In the genomic region with DNA sequence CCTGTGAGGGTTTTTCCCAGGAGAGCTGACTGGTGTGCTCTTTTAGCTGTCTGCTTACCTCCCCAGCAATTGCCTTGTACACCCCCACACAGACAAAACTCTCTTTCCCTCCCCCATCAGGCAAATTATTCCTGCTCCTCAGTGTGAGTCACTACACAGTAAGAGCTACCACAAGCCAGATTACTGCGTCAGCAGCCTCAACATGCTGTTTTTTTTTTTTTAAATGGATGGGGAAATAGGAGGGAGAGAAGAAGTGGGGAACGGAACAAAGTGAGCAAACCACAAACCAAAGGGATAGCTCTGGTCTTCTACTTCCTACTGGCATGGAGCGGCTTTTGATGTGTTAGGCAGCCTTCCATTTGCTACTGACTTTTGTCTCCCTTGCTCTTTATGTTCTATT, we compare ENCODE assay signal across 8 cellular contexts.
DNase-seq lines count a peak whose midpoint lies in the region; ATAC-seq, FAIRE-seq and TF ChIP-seq lines count a peak whose summit lies in the region.

No MANE protein-coding gene starts in this region.

- no peak overlapping the region for H3K27ac ChIP-seq in Panc1 (ENCODE audit: low read length)
- peak overlapping the region; percentile 62 for H3K27ac ChIP-seq in fibroblast of lung (ENCODE audit: insufficient read depth, low read length)
- peak overlapping the region; percentile 17 to 57 (median 46) for H3K27ac ChIP-seq in sigmoid colon

- H4K20me1 ChIP-seq in fibroblast of lung (ENCODE audit: control insufficient read depth, extremely low read depth, insufficient read depth, low read length): no peaks in the 10 kb centered on the region

- POLR2A ChIA-PET in Panc1 (lab: Charles Lee): no interaction called here

- H3K4me2 ChIP-seq in fibroblast of lung (ENCODE audit: extremely low read depth, insufficient read depth, low read length): no peak overlapping the region

- intact Hi-C loops in Panc1 (cut with micrococcal nuclease; ENCODE audit: unreplicated experiment) (no loop called here), sigmoid colon (cut with DNase I) (no loop called here)

- H3K9ac ChIP-seq in fibroblast of lung (ENCODE audit: insufficient read depth, low read length): no peak overlapping the region

- no peak for TF ChIP-seq POLR2A in GM12891 (IDR thresholded peaks at IDR 0.05; ENCODE audit: low read depth, low read length)
- TF ChIP-seq POLR2A in sigmoid colon (IDR thresholded peaks at IDR 0.05): no peak

- in situ Hi-C loops in Panc1 (cut with HindIII; ENCODE audit: low pct_unique_long_range_greater_than_20kb, low sequenced_read_pairs): no loop called here

- H3K4me1 ChIP-seq in Panc1 (ENCODE audit: control insufficient read depth, insufficient read depth, low read length): no peaks in the 10 kb centered on the region; the same call in 1 of the 2 replicates
- peaks cover 11% of the 10 kb centered on the region for H3K4me1 ChIP-seq in fibroblast of lung (ENCODE audit: control insufficient read depth, extremely low read depth, insufficient read depth, low read length)
- peaks cover 0 to 5% (median 0%) of the 10 kb centered on the region in 4 donors for H3K4me1 ChIP-seq in sigmoid colon

- WGBS in sigmoid colon, 2 donors: 55 to 74% methylated on average over 3 of the region's 3 CpGs

- H3K27me3 ChIP-seq in Panc1 (ENCODE audit: control insufficient read depth, insufficient read depth, low read length) (no peaks in the 10 kb centered on the region), fibroblast of lung (ENCODE audit: control insufficient read depth, insufficient read depth, low read length) (no peaks in the 10 kb centered on the region), sigmoid colon (no peaks in the 10 kb centered on the region)

- no TSS peak for BruUV-seq in Panc1 (replicated peaks; lab: Mats Ljungman, UMichigan)

- peak; percentile 76 for FAIRE-seq in GM12891 (lab: Jason Lieb, UNC)

- H2AFZ ChIP-seq in fibroblast of lung (ENCODE audit: low read length): no peak overlapping the region

- H3K9me3 ChIP-seq in Panc1 (ENCODE audit: control insufficient read depth, insufficient read depth, low read depth, low read length): no peaks in the 10 kb centered on the region
- H3K9me3 ChIP-seq in fibroblast of lung (ENCODE audit: control insufficient read depth, insufficient read depth, low read depth, low read length): no peaks in the 10 kb centered on the region
- no peaks in the 10 kb centered on the region for H3K9me3 ChIP-seq in sigmoid colon

- no peaks in the 10 kb centered on the region for H3K79me2 ChIP-seq in fibroblast of lung (ENCODE audit: control insufficient read depth, insufficient read depth, low read length)

- TF ChIP-seq EP300 in sigmoid colon (IDR thresholded peaks at IDR 0.05): peak in 2 of 4 donors; percentile 4 to 16

- H3K4me3 ChIP-seq in Panc1 (ENCODE audit: low read depth in 2 of 2, low read length in 2 of 2) (no peak overlapping the region), fibroblast of lung (replicated peaks in 1 of 4; ENCODE audit: control extremely low read depth in 1 of 4, insufficient read depth in 1 of 4, low read depth in 3 of 4, low read length in 4 of 4) (no peak overlapping the region), sigmoid colon (no peak overlapping the region)

- CTCF ChIA-PET in Panc1 (lab: Charles Lee): no interaction called here

- ATAC-seq in Panc1: peak; percentile 58; the same call in 1 of the 2 replicates
- ATAC-seq in HG03565 (IDR thresholded peaks at IDR 0.05; ENCODE audit: unreplicated experiment): no peak
- ATAC-seq in HG03135 (IDR thresholded peaks at IDR 0.05; ENCODE audit: unreplicated experiment): no peak

- no peak for DNase-seq in GM12891 (ENCODE audit: insufficient read length, low spot score)
- DNase-seq in Panc1 (ENCODE audit: low read depth, low spot score): no peak
- peak; percentile 95 to 96 for DNase-seq in fibroblast of lung (ENCODE audit: low read depth in 2 of 2)
- peak; percentile 72 for DNase-seq in sigmoid colon
- no peak for DNase-seq in GM10266 (ENCODE audit: extremely low spot score)
- no peak for DNase-seq in GM19238 (ENCODE audit: insufficient read length, low spot score)

- no peak for TF ChIP-seq CTCF in Panc1 (IDR thresholded peaks at IDR 0.05)
- no peak for TF ChIP-seq CTCF in fibroblast of lung (conservative IDR thresholded peaks at IDR 0.05 in 1 of 2, IDR thresholded peaks at IDR 0.05 in 1 of 2; ENCODE audit: low read depth in 1 of 2, low read length in 2 of 2)
- TF ChIP-seq CTCF in sigmoid colon (IDR thresholded peaks at IDR 0.05): no peak
- no peak for TF ChIP-seq CTCF in GM10266 (IDR thresholded peaks at IDR 0.05; ENCODE audit: control insufficient read depth, insufficient read depth, low read depth, missing control alignments)

- H3K36me3 ChIP-seq in Panc1 (ENCODE audit: control insufficient read depth, insufficient read depth, low read length): no peaks in the 10 kb centered on the region; the same call in 1 of the 2 replicates
- no peaks in the 10 kb centered on the region for H3K36me3 ChIP-seq in fibroblast of lung (ENCODE audit: control insufficient read depth, insufficient read depth, low read length)
- H3K36me3 ChIP-seq in sigmoid colon: no peaks in the 10 kb centered on the region

TF ChIP-seq in GM12891, 5 proteins besides CTCF, POLR2A, EP300 and RAD21:
- TF ChIP-seq TAF1 (IDR thresholded peaks at IDR 0.05; ENCODE audit: low read depth, low read length) (no peak), POU2F2 (IDR thresholded peaks at IDR 0.05; ENCODE audit: low read depth, low read length) (no peak), PAX5 (IDR thresholded peaks at IDR 0.05; ENCODE audit: insufficient read depth, low read length, severe bottlenecking) (no peak), SPI1 (IDR thresholded peaks at IDR 0.05; ENCODE audit: low read depth, low read length) (no peak), POLR2AphosphoS5 (IDR thresholded peaks at IDR 0.05; ENCODE audit: low read depth, low read length) (no peak)
TF ChIP-seq in GM12891: peak in this region for 0.

Comparison
In these comparisons a context has a peak if more than half of its experiments do, and no peak if none do; other contexts are left out.
1. DNase-seq: peak in fibroblast of lung (2 of 2) and sigmoid colon (single experiment); none in GM12891 (single experiment), Panc1 (single experiment), GM10266 (single experiment) and GM19238 (single experiment).